1 cellular context compared by ENCODE assay signal in genomic region chr1:17339521-17339920, GRCh38.
A peak's percentile ranks its signal among the peaks of the same experiment; 100 is the strongest.
TF ChIP-seq lines count a peak whose summit lies in the region.

No MANE protein-coding gene starts in this region.

TF ChIP-seq in K562, 482 proteins besides CTCF, POLR2A, EP300 and RAD21:
- TF ChIP-seq, protein P1, sequence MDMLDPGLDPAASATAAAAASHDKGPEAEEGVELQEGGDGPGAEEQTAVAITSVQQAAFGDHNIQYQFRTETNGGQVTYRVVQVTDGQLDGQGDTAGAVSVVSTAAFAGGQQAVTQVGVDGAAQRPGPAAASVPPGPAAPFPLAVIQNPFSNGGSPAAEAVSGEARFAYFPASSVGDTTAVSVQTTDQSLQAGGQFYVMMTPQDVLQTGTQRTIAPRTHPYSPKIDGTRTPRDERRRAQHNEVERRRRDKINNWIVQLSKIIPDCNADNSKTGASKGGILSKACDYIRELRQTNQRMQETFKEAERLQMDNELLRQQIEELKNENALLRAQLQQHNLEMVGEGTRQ (CRISPR knock-in tag; IDR thresholded peaks at IDR 0.05): 0 out of 2 replicates have a peak, but pooled peaks have one; percentile 7
- TF ChIP-seq ZKSCAN1 (IDR thresholded peaks at IDR 0.05; ENCODE audit: low read depth, low read length) (peak; percentile 82), ZKSCAN3 (CRISPR knock-in tag; IDR thresholded peaks at IDR 0.05) (no peak)
